ENCODE assay signal across 9 cellular contexts in the genomic region with DNA sequence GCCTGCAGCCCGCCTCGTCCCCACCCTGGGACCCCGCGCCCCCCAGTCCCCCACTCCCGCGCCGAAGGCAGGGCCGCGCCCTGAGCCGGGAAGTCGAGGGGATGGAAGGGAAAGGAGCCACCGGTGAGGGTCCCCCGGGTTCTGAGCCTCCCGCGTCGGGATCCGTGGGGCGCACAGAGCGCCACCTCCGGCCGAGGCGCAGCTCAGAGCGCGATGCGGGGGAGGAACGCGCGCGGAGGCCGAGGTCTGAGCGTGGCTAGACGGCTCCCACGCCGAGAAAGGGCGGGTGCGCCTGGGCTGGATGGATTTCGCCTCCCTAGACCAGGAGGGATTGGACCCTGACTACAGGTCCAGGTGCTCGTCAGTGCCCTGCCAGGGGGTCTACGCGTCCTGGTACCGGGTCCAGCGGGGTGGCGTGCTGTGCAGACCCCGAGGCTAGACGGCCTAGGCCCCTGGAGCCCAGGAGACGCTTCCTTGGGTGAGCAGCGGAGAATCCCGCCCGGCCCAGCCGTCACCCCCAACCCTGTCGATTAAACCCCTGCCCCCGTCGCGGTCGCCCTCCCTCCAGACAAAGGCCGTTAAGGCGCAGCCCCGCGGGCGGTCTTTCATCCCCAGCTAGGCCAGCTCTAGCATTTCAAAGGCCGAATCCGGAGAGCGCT. TPM values are rescaled to one million over a fixed set of nuclear protein-coding genes. Genes with fewer than 3 reads are reported as not detected.
DNase-seq lines count a peak whose midpoint lies in the region; ATAC-seq, FAIRE-seq and TF ChIP-seq lines count a peak whose summit lies in the region.
"Had no signal": no experiment of that assay in that cellular context is flagged by ENCODE, and none has a peak within 500 bp of the region (broad histone marks: within the 10 kb centered on the region; RNA-seq: fewer than 3 reads in every experiment).

No MANE protein-coding gene starts in this region.

- CTCF ChIA-PET in activated CD4-positive, alpha-beta T cell treated with anti-CD3 and anti-CD28 coated beads for 36 hours (lab: Charles Lee), result interaction anchor here (0.6 kb wide), 2 partner anchors 44 to 292 kb away, joined by 3 to 4 read pairs; no protein-coding TSS in a partner anchor
- CTCF ChIA-PET in MCF 10A (lab: Yijun Ruan, JAX), result interaction anchor here (0.7 to 1.5 kb wide), 2 partner anchors 42 to 211 kb away, joined by 3 to 5 read pairs; no protein-coding TSS in a partner anchor

- peaks cover 13% of the 10 kb centered on the region for H3K4me1 Mint-ChIP-seq in activated CD4-positive, alpha-beta T cell treated with anti-CD3 and anti-CD28 coated beads for 36 hours
- H3K4me1 Mint-ChIP-seq in MCF 10A (ENCODE audit: insufficient read depth, unreplicated experiment), result no peaks in the 10 kb centered on the region

- peaks cover 35% of the 10 kb centered on the region for H3K27me3 Mint-ChIP-seq in activated CD4-positive, alpha-beta T cell treated with anti-CD3 and anti-CD28 coated beads for 36 hours
- no peaks in the 10 kb centered on the region for H3K27me3 Mint-ChIP-seq in MCF 10A (ENCODE audit: insufficient read depth, unreplicated experiment)

- DNase-seq in activated CD4-positive, alpha-beta T cell treated with anti-CD3 and anti-CD28 coated beads for 36 hours, result peak; percentile 26
- no peak for DNase-seq in activated CD4-positive, alpha-beta T cell treated with anti-CD3 and anti-CD28 coated beads for 4 hours
- DNase-seq in MCF 10A (ENCODE audit: unreplicated experiment), result no peak
- no peak for DNase-seq in left lung
- no peak for DNase-seq in tibial nerve (ENCODE audit: low spot score in 2 of 2)
- DNase-seq in stimulated activated CD4-positive, alpha-beta T cell treated with anti-CD3 and anti-CD28 coated beads, Interleukin-2, amount 100 ng/mL, for 48 hours, result no peak
- DNase-seq in RCC 7860 (ENCODE audit: low spot score), result no peak
- no peak for DNase-seq in activated CD4-positive, alpha-beta T cell treated with anti-CD3 and anti-CD28 coated beads, Interleukin-2, amount 50 U/mL, for 1 hour

- TF ChIP-seq POLR2A in tibial nerve (IDR thresholded peaks at IDR 0.05), result no peak

- no peak for ATAC-seq in activated CD4-positive, alpha-beta T cell treated with anti-CD3 and anti-CD28 coated beads for 36 hours
- peak; percentile 3 for ATAC-seq in left lung

- no peak for FAIRE-seq in RCC 7860 (lab: Jason Lieb, UNC)

- intact Hi-C loops in activated CD4-positive, alpha-beta T cell treated with anti-CD3 and anti-CD28 coated beads for 36 hours (cut with DNase I, micrococcal nuclease), result loop anchor here in 1 of 2 experiments (5.0 kb wide), 1 partner anchor 82 kb away; no protein-coding TSS in a partner anchor
- intact Hi-C loops in MCF 10A (cut with micrococcal nuclease), result no loop called here
- intact Hi-C loops in left lung (cut with DNase I), result no loop called here

- peak; percentile 18 for TF ChIP-seq CTCF in MCF 10A (IDR thresholded peaks at IDR 0.05; ENCODE audit: unreplicated experiment)
- no peak for TF ChIP-seq CTCF in left lung (IDR thresholded peaks at IDR 0.05)
- no peak for TF ChIP-seq CTCF in tibial nerve (IDR thresholded peaks at IDR 0.05)

- H3K27ac ChIP-seq in left lung (peak overlapping the region; percentile 62 to 70), tibial nerve (peak overlapping the region; percentile 22 to 88 (median 73))

- H3K27me3 ChIP-seq in left lung (peaks cover 31 to 84% of the 10 kb centered on the region in 2 donors), tibial nerve (peaks cover 0 to 27% of the 10 kb centered on the region in 2 donors)

- H3K4me3 ChIP-seq in left lung (peak overlapping the region; percentile 29 to 46), tibial nerve (peak overlapping the region; percentile 42 to 57 (median 49))

- H3K9me3 ChIP-seq in left lung (no peaks in the 10 kb centered on the region), tibial nerve (no peaks in the 10 kb centered on the region)

- peaks cover 14 to 57% of the 10 kb centered on the region in 2 donors for H3K4me1 ChIP-seq in left lung
- H3K4me1 ChIP-seq in tibial nerve, result peaks cover 3 to 54% (median 34%) of the 10 kb centered on the region in 4 donors

- no peaks in the 10 kb centered on the region for H3K36me3 ChIP-seq in left lung
- H3K36me3 ChIP-seq in tibial nerve, result no peaks in the 10 kb centered on the region

- no peak overlapping the region for H3K4me3 Mint-ChIP-seq in activated CD4-positive, alpha-beta T cell treated with anti-CD3 and anti-CD28 coated beads for 36 hours
- H3K4me3 Mint-ChIP-seq in MCF 10A (ENCODE audit: unreplicated experiment), result peak overlapping the region; percentile 66

- no peaks in the 10 kb centered on the region for H3K9me3 Mint-ChIP-seq in activated CD4-positive, alpha-beta T cell treated with anti-CD3 and anti-CD28 coated beads for 36 hours (ENCODE audit: low read depth)
- no peaks in the 10 kb centered on the region for H3K9me3 Mint-ChIP-seq in MCF 10A (ENCODE audit: unreplicated experiment)
- H3K9me3 Mint-ChIP-seq: activated naive CD4-positive, alpha-beta T cell treated with anti-CD3 and anti-CD28 coated beads, Interleukin-2, amount 50 U/mL, for 72 hours had no signal

- no peak overlapping the region for H3K27ac Mint-ChIP-seq in activated CD4-positive, alpha-beta T cell treated with anti-CD3 and anti-CD28 coated beads for 36 hours
- no peak overlapping the region for H3K27ac Mint-ChIP-seq in MCF 10A (ENCODE audit: low read depth, unreplicated experiment)
- H3K27ac Mint-ChIP-seq: activated naive CD4-positive, alpha-beta T cell treated with anti-CD3 and anti-CD28 coated beads, Interleukin-2, amount 50 U/mL, for 72 hours had no signal

- no TSS peak for BruUV-seq in MCF 10A (replicated peaks; lab: Mats Ljungman, UMichigan)

- 19 to 32% methylated on average over 47 to 53 of the region's 63 CpGs for WGBS in tibial nerve, 2 donors

- no peaks in the 10 kb centered on the region for H3K36me3 Mint-ChIP-seq in activated CD4-positive, alpha-beta T cell treated with anti-CD3 and anti-CD28 coated beads for 36 hours (ENCODE audit: low read depth)
- no peaks in the 10 kb centered on the region for H3K36me3 Mint-ChIP-seq in MCF 10A (ENCODE audit: insufficient read depth, unreplicated experiment)
- H3K36me3 Mint-ChIP-seq: activated naive CD4-positive, alpha-beta T cell treated with anti-CD3 and anti-CD28 coated beads, Interleukin-2, amount 50 U/mL, for 72 hours had no signal

- POLR2A ChIA-PET in activated CD4-positive, alpha-beta T cell treated with anti-CD3 and anti-CD28 coated beads for 36 hours (lab: Charles Lee), result no interaction called here
- POLR2A ChIA-PET in MCF 10A (lab: Yijun Ruan, JAX), result interaction anchor here (0.6 to 2.8 kb wide), 7 partner anchors 18 to 292 kb away, joined by 3 to 39 read pairs (median 4); no protein-coding TSS in a partner anchor

- TF ChIP-seq EP300 in tibial nerve (IDR thresholded peaks at IDR 0.05), result no peak

RNA-seq across cellular contexts. Expression of a gene that starts 1.0 kb away (rescaled TPM):
- total RNA-seq in activated CD4-positive, alpha-beta T cell treated with anti-CD3 and anti-CD28 coated beads for 36 hours, result 1 to 10 TPM; 5.2 to 5.3 TPM
- total RNA-seq in MCF 10A (2022) (20.1 and 26.6 TPM in 2 replicates), left lung (10 to 100 TPM; 29.1 to 69.4 TPM), tibial nerve (10 to 100 TPM; 33.4 to 84.1 (median 40.6) TPM)
